ENCODE assay signal across 25 cellular contexts in genomic region chr5:128854931-128855330, GRCh38.
"Had no signal": no experiment of that assay in that cellular context is flagged by ENCODE, and none has a peak within 500 bp of the region (broad histone marks: within the 10 kb centered on the region; RNA-seq: fewer than 3 reads in every experiment).

No MANE protein-coding gene starts in this region.

- H3K27me3 ChIP-seq: adrenal gland, breast epithelium, dorsolateral prefrontal cortex, esophagus muscularis mucosa, gastroesophageal sphincter had no signal

- H3K4me3 ChIP-seq: adrenal gland, breast epithelium, coronary artery, dorsolateral prefrontal cortex, esophagus muscularis mucosa, gastroesophageal sphincter had no signal

- H3K27ac ChIP-seq: adrenal gland, breast epithelium, coronary artery, dorsolateral prefrontal cortex, esophagus muscularis mucosa, foreskin keratinocyte, gastroesophageal sphincter had no signal

- H3K4me1 ChIP-seq: adrenal gland, breast epithelium, foreskin keratinocyte had no signal

- DNase-seq: activated CD4-positive, alpha-beta T cell treated with anti-CD3 and anti-CD28 coated beads for 1 hour; activated CD4-positive, alpha-beta T cell treated with anti-CD3 and anti-CD28 coated beads for 4 hours; activated CD4-positive, alpha-beta T cell treated with anti-CD3 and anti-CD28 coated beads, Interleukin-2, amount 50 U/mL, for 1 hour; activated CD4-positive, alpha-beta T cell treated with anti-CD3 and anti-CD28 coated beads, Interleukin-2, amount 50 U/mL, for 48 hours; activated CD8-positive, alpha-beta memory T cell treated with anti-CD3 and anti-CD28 coated beads, Interleukin-2, amount 10 ng/mL, durations not matched to agents 7 days and 5 days; activated CD8-positive, alpha-beta memory T cell treated with anti-CD3 and anti-CD28 coated beads, Interleukin-2, amount 50 U/mL, for 4 hours; activated CD8-positive, alpha-beta T cell treated with anti-CD3 and anti-CD28 coated beads, Interleukin-2, amount 10 ng/mL, durations not matched to agents 7 days and 5 days; activated effector memory CD4-positive, alpha-beta T cell treated with anti-CD3 and anti-CD28 coated beads, Interleukin-2, amount 50 U/mL, for 16 hours; activated naive CD4-positive, alpha-beta T cell treated with anti-CD3 and anti-CD28 coated beads for 36 hours; activated naive CD8-positive, alpha-beta T cell treated with anti-CD3 and anti-CD28 coated beads for 36 hours; activated naive CD8-positive, alpha-beta T cell treated with anti-CD3 and anti-CD28 coated beads, Interleukin-2, amount 50 U/mL, for 24 hours; activated T-cell treated with anti-CD3 and anti-CD28 coated beads, Interleukin-2, amount 50 U/mL, for 1 hour; activated T-cell treated with anti-CD3 and anti-CD28 coated beads, Interleukin-2, amount 50 U/mL, for 48 hours; adrenal gland; amygdala; aorta; dorsolateral prefrontal cortex; effector memory CD4-positive, alpha-beta T cell; erythroblast; foreskin keratinocyte; T-helper 2 cell had no signal

- H3K36me3 ChIP-seq: adrenal gland, breast epithelium, esophagus muscularis mucosa, gastroesophageal sphincter had no signal

- ATAC-seq: activated CD8-positive, alpha-beta memory T cell treated with anti-CD3 and anti-CD28 coated beads, Interleukin-2, amount 10 ng/mL, durations not matched to agents 7 days and 5 days; activated CD8-positive, alpha-beta T cell treated with anti-CD3 and anti-CD28 coated beads, Interleukin-2, amount 10 ng/mL, durations not matched to agents 7 days and 5 days; activated naive CD8-positive, alpha-beta T cell treated with anti-CD3 and anti-CD28 coated beads, Interleukin-2, amount 50 U/mL, for 24 hours; foreskin keratinocyte; gastroesophageal sphincter had no signal
